ENCODE assay signal across 8 cellular contexts in the genomic region with DNA sequence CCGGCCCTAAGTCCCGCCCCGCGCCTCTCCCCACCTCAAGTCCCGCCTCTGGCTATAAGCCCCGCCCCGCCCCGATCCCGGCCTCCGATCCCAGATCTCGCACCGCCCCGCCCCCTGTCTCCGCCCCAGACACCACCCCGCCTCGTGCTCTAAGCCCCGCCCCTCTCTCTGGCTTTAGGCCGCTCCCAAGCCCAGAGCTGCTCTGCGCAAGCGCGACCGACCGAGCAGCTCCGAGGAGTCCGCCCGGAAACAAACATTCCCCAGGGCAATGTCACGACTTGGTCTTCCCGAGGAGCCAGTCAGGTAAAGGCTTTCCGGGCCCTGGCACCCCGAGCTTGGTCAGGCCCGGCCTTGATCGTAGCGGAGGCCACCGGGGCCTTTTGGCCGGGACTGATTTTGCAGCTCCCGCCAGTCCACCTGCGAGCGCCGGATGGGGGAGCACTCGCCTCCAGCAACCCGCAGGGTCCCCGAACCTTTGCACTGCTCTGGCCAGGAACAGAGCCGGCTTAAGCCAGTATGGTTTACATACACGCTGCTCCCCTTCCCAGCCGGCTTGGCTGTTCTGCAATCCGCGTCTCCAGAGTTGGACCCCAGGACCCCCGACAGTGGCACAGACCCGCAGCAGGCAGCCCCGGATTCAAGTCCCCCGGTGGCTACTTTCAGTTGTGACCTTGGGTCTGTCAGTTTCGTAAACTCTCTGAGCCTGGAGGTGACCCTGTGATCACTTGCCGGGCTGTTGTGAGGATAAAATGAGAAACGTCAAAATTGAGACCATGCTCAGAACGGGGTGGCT. TPM values are rescaled to one million over a fixed set of nuclear protein-coding genes. Genes with fewer than 3 reads are reported as not detected.
DNase-seq lines count a peak whose midpoint lies in the region; ATAC-seq and TF ChIP-seq lines count a peak whose summit lies in the region.

A gene (plus strand): TSS at position 200 of the 793 bp plus-strand sequence. CDS start 69 bp downstream, at position 269.

- no peaks in the 10 kb centered on the region for H3K9me3 Mint-ChIP-seq in activated naive CD8-positive, alpha-beta T cell (ENCODE audit: low read depth)
- no peaks in the 10 kb centered on the region for H3K9me3 Mint-ChIP-seq in osteocyte (ENCODE audit: unreplicated experiment)

- in situ Hi-C loops in SK-MEL-5 (cut with HindIII; ENCODE audit: low pct_unique_long_range_greater_than_20kb, low sequenced_read_pairs) = no loop called here

- H3K27me3 ChIP-seq in thoracic aorta (replicated peaks; ENCODE audit: insufficient read depth) = no peaks in the 10 kb centered on the region

- POLR2A ChIA-PET in GM10248 (lab: Yijun Ruan, JAX) = interaction anchor here (0.6 kb wide), 1 partner anchor 403 kb away, joined by 3 read pairs; no protein-coding TSS in a partner anchor

- peaks cover 6% of the 10 kb centered on the region for H3K36me3 Mint-ChIP-seq in activated naive CD8-positive, alpha-beta T cell
- H3K36me3 Mint-ChIP-seq in osteocyte (ENCODE audit: unreplicated experiment) = no peaks in the 10 kb centered on the region

- peak; percentile 98 for DNase-seq in GM10248 (ENCODE audit: extremely low spot score)
- peak; percentile 72 for DNase-seq in HFF-Myc (ENCODE audit: extremely low read depth, low read depth)
- peak; percentile 92 for DNase-seq in MV-4-11 (lab: John Stamatoyannopoulos, UW)
- peak; percentile 95 for DNase-seq in SK-MEL-5 (ENCODE audit: low read depth, low spot score)
- peak; percentile 93 to 100 (median 99) for DNase-seq in head of caudate nucleus
- peak; percentile 99 for DNase-seq in osteocyte (ENCODE audit: extremely low spot score, unreplicated experiment)
- peak; percentile 98 for DNase-seq in thoracic aorta (ENCODE audit: low spot score)

- TF ChIP-seq CTCF in GM10248 (IDR thresholded peaks at IDR 0.05; ENCODE audit: control extremely low read depth, extremely low read depth, low read depth, missing control alignments) (peak; percentile 35), HFF-Myc (IDR thresholded peaks at IDR 0.05; ENCODE audit: low read depth, low read length, missing control alignments) (no peak), osteocyte (IDR thresholded peaks at IDR 0.05) (peak; percentile 27), thoracic aorta (IDR thresholded peaks at IDR 0.05) (no peak)

- H3K4me3 ChIP-seq in HFF-Myc (replicated peaks; ENCODE audit: low read depth, low read length) (peak within 1 kb of the TSS; percentile 64), thoracic aorta (peak within 1 kb of the TSS; percentile 74)

- peaks cover 0 to 12% of the 10 kb centered on the region in 2 donors for H3K4me1 ChIP-seq in thoracic aorta (ENCODE audit: control insufficient read depth in 1 of 2, low read depth in 2 of 2)

- no peaks in the 10 kb centered on the region for H3K27me3 Mint-ChIP-seq in activated naive CD8-positive, alpha-beta T cell
- H3K27me3 Mint-ChIP-seq in osteocyte (ENCODE audit: unreplicated experiment) = no peaks in the 10 kb centered on the region

- peak within 1 kb of the TSS; percentile 92 for H3K4me3 Mint-ChIP-seq in activated naive CD8-positive, alpha-beta T cell
- H3K4me3 Mint-ChIP-seq in osteocyte (ENCODE audit: unreplicated experiment) = peak within 1 kb of the TSS; percentile 82

- H3K4me1 Mint-ChIP-seq in activated naive CD8-positive, alpha-beta T cell (ENCODE audit: low read depth) = peaks cover 9% of the 10 kb centered on the region
- H3K4me1 Mint-ChIP-seq in osteocyte (ENCODE audit: unreplicated experiment) = peaks cover 10% of the 10 kb centered on the region

- H3K36me3 ChIP-seq in thoracic aorta = no peaks in the 10 kb centered on the region

- intact Hi-C loops in head of caudate nucleus (cut with DNase I) = no loop called here

- H3K9me3 ChIP-seq in thoracic aorta = no peaks in the 10 kb centered on the region

- peak within 1 kb of the TSS; percentile 73 to 86 for H3K27ac ChIP-seq in thoracic aorta

- ATAC-seq in thoracic aorta (ENCODE audit: insufficient number of reproducible peaks, low FRiP score, low read depth) = peak; percentile 93

- CTCF ChIA-PET in GM10248 (lab: Yijun Ruan, JAX) = interaction anchor here (0.8 to 1.6 kb wide), 3 partner anchors 9 to 13 kb away, joined by 3 to 6 read pairs (median 5); no protein-coding TSS in a partner anchor

- H3K27ac Mint-ChIP-seq in activated naive CD8-positive, alpha-beta T cell = peak within 1 kb of the TSS; percentile 79
- peak within 1 kb of the TSS; percentile 63 for H3K27ac Mint-ChIP-seq in osteocyte (ENCODE audit: unreplicated experiment)

RNA-seq across cellular contexts. Expression of the gene that starts here (rescaled TPM):
- 6.0 and 6.7 TPM in 2 replicates for total RNA-seq in SK-MEL-5 (2014; rRNA removed; shearing (Covaris generic))
- polyA plus RNA-seq in SK-MEL-5 (2015; cell fraction: cytosol; rRNA removed) = 4.6 and 5.4 TPM in 2 replicates
- 3.6 and 4.1 TPM in 2 replicates for polyA plus RNA-seq in SK-MEL-5 (2015; cell fraction: nucleus; rRNA removed)
- 1.4 and 3.2 TPM in 2 replicates for total RNA-seq in osteocyte
- 10 to 100 TPM in 1 of 2 donors, 1 to 10 TPM in 1; 2.7 to 14.6 TPM for total RNA-seq in thoracic aorta

Comparison
In these comparisons a context has a peak if more than half of its experiments do, and no peak if none do; other contexts are left out.
1. Peak in every context shown above with its lines: DNase-seq, ATAC-seq, H3K4me3 ChIP-seq and H3K27ac ChIP-seq.
2. CTCF ChIP-seq: peak in GM10248 (single experiment) and osteocyte (single experiment); none in HFF-Myc (single experiment) and thoracic aorta (single experiment).